In the genomic region with DNA sequence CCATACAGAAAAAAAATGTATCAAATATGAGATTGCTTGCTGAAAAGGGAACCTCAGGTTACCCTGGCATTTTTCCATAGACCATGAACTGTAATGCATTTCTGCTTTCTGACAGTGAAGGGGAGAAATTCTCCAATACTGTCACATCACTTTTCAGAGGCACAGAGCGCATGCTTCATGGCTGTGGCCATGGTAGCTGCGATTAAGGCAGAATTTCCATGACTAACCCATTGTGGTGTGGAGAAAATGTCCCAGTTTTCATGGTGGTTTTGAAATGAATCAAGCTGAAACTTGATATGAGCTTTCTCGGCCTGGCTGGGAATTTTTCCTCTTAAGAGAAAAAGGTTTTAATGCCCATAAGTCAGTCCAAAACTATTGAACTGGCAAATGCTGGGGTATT, we compare ENCODE assay signal across 10 cellular contexts. TPM values are rescaled to one million over a fixed set of nuclear protein-coding genes. Genes with fewer than 3 reads are reported as not detected.
A peak's percentile ranks its signal among the peaks of the same experiment; 100 is the strongest.
DNase-seq lines count a peak whose midpoint lies in the region; ATAC-seq and TF ChIP-seq lines count a peak whose summit lies in the region.
"Had no signal": no experiment of that assay in that cellular context is flagged by ENCODE, and none has a peak within 500 bp of the region (broad histone marks: within the 10 kb centered on the region; RNA-seq: fewer than 3 reads in every experiment).

No MANE protein-coding gene starts in this region.

- no peaks in the 10 kb centered on the region for H4K20me1 ChIP-seq in PC-3 (ENCODE audit: low read length)

- H3K4me2 ChIP-seq in PC-3 (ENCODE audit: low read length): no peak overlapping the region

- no peaks in the 10 kb centered on the region for H3K4me1 ChIP-seq in PC-3 (ENCODE audit: insufficient read depth, low read length)
- H3K4me1 ChIP-seq in effector memory CD4-positive, alpha-beta T cell (ENCODE audit: control insufficient read depth, insufficient read depth, low read length, poor library complexity, severe bottlenecking): no peaks in the 10 kb centered on the region

- H3K36me3 ChIP-seq in PC-3 (ENCODE audit: low read depth, low read length): no peaks in the 10 kb centered on the region
- H3K36me3 ChIP-seq in effector memory CD4-positive, alpha-beta T cell (ENCODE audit: control insufficient read depth, insufficient read depth, low read length): no peaks in the 10 kb centered on the region

- POLR2A ChIA-PET in PC-3 (lab: Charles Lee; ENCODE audit: unreplicated experiment): no interaction called here

- DNase-seq in stimulated activated CD4-positive, alpha-beta T cell treated with anti-CD3 and anti-CD28 coated beads, Interleukin-12 subunit alpha, Interleukin-12 subunit beta, amount 100 ng/mL, for 4 hours: peak; percentile 11
- DNase-seq in stimulated activated CD4-positive, alpha-beta T cell treated with anti-CD3 and anti-CD28 coated beads, Interleukin-4, amount 100 ng/mL, for 1 hour: no peak
- DNase-seq in PC-3 (peak; percentile 8), fibroblast of gingiva (ENCODE audit: low read depth) (peak; percentile 85), UCSD-AML1 (lab: John Stamatoyannopoulos, UW; ENCODE audit: unreplicated experiment) (no peak), GM13977 (ENCODE audit: low spot score) (no peak)
- no peak for DNase-seq in effector memory CD4-positive, alpha-beta T cell
- DNase-seq: DMS 273 treated with DMSO at 0.1 percent for 48 hours had no signal

- no peak overlapping the region for H3K9ac ChIP-seq in PC-3 (ENCODE audit: low read length)

- no peaks in the 10 kb centered on the region for H3K9me2 ChIP-seq in PC-3 (replicated peaks; ENCODE audit: low read length)

- no peak overlapping the region for H3K27ac ChIP-seq in PC-3 (ENCODE audit: low read length)
- H3K27ac ChIP-seq in effector memory CD4-positive, alpha-beta T cell (ENCODE audit: insufficient read depth, low read length, poor library complexity, severe bottlenecking): no peak overlapping the region

- intact Hi-C loops in PC-3 (cut with micrococcal nuclease): no loop called here

- no peaks in the 10 kb centered on the region for H3K79me2 ChIP-seq in PC-3 (ENCODE audit: low read length)

- TF ChIP-seq CTCF in PC-3 (conservative IDR thresholded peaks at IDR 0.05; ENCODE audit: low read depth, low read length): no peak
- TF ChIP-seq CTCF in GM13977 (IDR thresholded peaks at IDR 0.05; ENCODE audit: extremely low read depth, insufficient read depth, missing control alignments): no peak

- H3K9me3 ChIP-seq in PC-3 (ENCODE audit: low read length): no peaks in the 10 kb centered on the region
- no peaks in the 10 kb centered on the region for H3K9me3 ChIP-seq in effector memory CD4-positive, alpha-beta T cell (ENCODE audit: control insufficient read depth, low read length)

- H3K27me3 ChIP-seq in PC-3 (ENCODE audit: low read length): no peaks in the 10 kb centered on the region
- no peaks in the 10 kb centered on the region for H3K27me3 ChIP-seq in effector memory CD4-positive, alpha-beta T cell (replicated peaks; ENCODE audit: control insufficient read depth, insufficient read depth, low read length, poor library complexity, severe bottlenecking)

- no peaks in the 10 kb centered on the region for H3F3A ChIP-seq in PC-3 (ENCODE audit: low read length, unreplicated experiment)

- no peak overlapping the region for H3K4me3 ChIP-seq in PC-3 (ENCODE audit: low read length)
- no peak overlapping the region for H3K4me3 ChIP-seq in effector memory CD4-positive, alpha-beta T cell (ENCODE audit: insufficient read depth, low read depth, low read length, poor library complexity, severe bottlenecking)

- no TSS peak for BruUV-seq in PC-3 (replicated peaks; lab: Mats Ljungman, UMichigan)

- CTCF ChIA-PET in PC-3 (lab: Charles Lee): no interaction called here

- in situ Hi-C loops in GM13977 (cut with MboI; ENCODE audit: low pct_unique_long_range_greater_than_20kb, low sequenced_read_pairs, unreplicated experiment): no loop called here

- H2AFZ ChIP-seq in PC-3 (ENCODE audit: low read length): no peak overlapping the region

- ATAC-seq in PC-3: no peak
- no peak for ATAC-seq in GM21576 (IDR thresholded peaks at IDR 0.05; ENCODE audit: unreplicated experiment)
- ATAC-seq: naive thymus-derived CD4-positive, alpha-beta T cell had no signal

RNA-seq across cellular contexts. Expression of a gene that starts 39.5 kb away (rescaled TPM):
- 3.4 and 4.2 TPM in 2 replicates for total RNA-seq in PC-3 (2014; rRNA removed)

Comparison
In these comparisons a context has a peak if more than half of its experiments do, and no peak if none do; other contexts are left out.
1. DNase-seq: peak in stimulated activated CD4-positive, alpha-beta T cell treated with anti-CD3 and anti-CD28 coated beads, Interleukin-12 subunit alpha, Interleukin-12 subunit beta, amount 100 ng/mL, for 4 hours (single experiment), PC-3 (single experiment) and fibroblast of gingiva (single experiment); none in stimulated activated CD4-positive, alpha-beta T cell treated with anti-CD3 and anti-CD28 coated beads, Interleukin-4, amount 100 ng/mL, for 1 hour (single experiment), UCSD-AML1 (single experiment), GM13977 (single experiment) and effector memory CD4-positive, alpha-beta T cell (0 of 3).